In genomic region chr12:32559434-32559833, GRCh38 we compare ENCODE assay signal across 13 cellular contexts.
A peak's percentile ranks its signal among the peaks of the same experiment; 100 is the strongest.
DNase-seq lines count a peak whose midpoint lies in the region; ATAC-seq, FAIRE-seq and TF ChIP-seq lines count a peak whose summit lies in the region.
"Had no signal": no experiment of that assay in that cellular context is flagged by ENCODE, and none has a peak within 500 bp of the region (broad histone marks: within the 10 kb centered on the region; RNA-seq: fewer than 3 reads in every experiment).

No MANE protein-coding gene starts in this region.

- no peak for TF ChIP-seq CTCF in fibroblast of villous mesenchyme (IDR thresholded peaks at IDR 0.05; ENCODE audit: insufficient read depth, low read depth, low read length)
- TF ChIP-seq CTCF in stomach (IDR thresholded peaks at IDR 0.05), result no peak

- 18 to 38% (median 22%) methylated on average over 3 of the region's 3 CpGs for WGBS in stomach, 5 donors

- H3K27ac ChIP-seq in stomach, result peak overlapping the region in 4 of 5 donors; percentile 25 to 68 (median 60)

- H3K9me3 ChIP-seq in stomach, result no peaks in the 10 kb centered on the region

- H3K36me3 Mint-ChIP-seq in activated naive CD4-positive, alpha-beta T cell treated with anti-CD3 and anti-CD28 coated beads, Interleukin-2, amount 50 U/mL, for 72 hours, result no peaks in the 10 kb centered on the region
- H3K36me3 Mint-ChIP-seq: naive thymus-derived CD4-positive, alpha-beta T cell had no signal

- H3K27ac Mint-ChIP-seq in activated naive CD4-positive, alpha-beta T cell treated with anti-CD3 and anti-CD28 coated beads, Interleukin-2, amount 50 U/mL, for 72 hours, result no peak overlapping the region
- H3K27ac Mint-ChIP-seq: naive thymus-derived CD4-positive, alpha-beta T cell had no signal

- no peak for TF ChIP-seq EP300 in stomach (IDR thresholded peaks at IDR 0.05)

- TF ChIP-seq POLR2A in stomach (IDR thresholded peaks at IDR 0.05), result no peak

- no peak overlapping the region for H3K4me3 ChIP-seq in fibroblast of villous mesenchyme (ENCODE audit: low read depth, low read length)
- no peak overlapping the region for H3K4me3 ChIP-seq in stomach

- no peaks in the 10 kb centered on the region for H3K9me3 Mint-ChIP-seq in activated naive CD4-positive, alpha-beta T cell treated with anti-CD3 and anti-CD28 coated beads, Interleukin-2, amount 50 U/mL, for 72 hours
- H3K9me3 Mint-ChIP-seq: activated T-cell treated with anti-CD3 and anti-CD28 coated beads, Interleukin-2, amount 50 U/mL, for 4 hours had no signal

- peak; percentile 18 for DNase-seq in M059J (ENCODE audit: low read depth)
- peak; percentile 77 for DNase-seq in fibroblast of villous mesenchyme (ENCODE audit: low read depth)
- no peak for DNase-seq in stomach
- no peak for DNase-seq in frontal cortex (ENCODE audit: low spot score in 2 of 2)
- DNase-seq in NCI-H1930 (lab: John Stamatoyannopoulos, UW), result no peak
- DNase-seq in activated naive CD4-positive, alpha-beta T cell treated with anti-CD3 and anti-CD28 coated beads, Interleukin-2, amount 50 U/mL, for 72 hours (ENCODE audit: low spot score in 2 of 2), result no peak
- DNase-seq in GM19239 (ENCODE audit: insufficient read length, low spot score), result no peak
- DNase-seq: activated T-cell treated with anti-CD3 and anti-CD28 coated beads, Interleukin-2, amount 50 U/mL, for 4 hours; naive thymus-derived CD4-positive, alpha-beta T cell; NCI-H524 treated with DMSO at 0.1 percent for 48 hours; substantia nigra; T1000 had no signal

- H3K4me1 ChIP-seq in stomach, result peaks cover 22 to 90% (median 46%) of the 10 kb centered on the region in 4 donors

- H3K36me3 ChIP-seq in stomach, result peaks cover 5 to 18% (median 6%) of the 10 kb centered on the region in 4 donors

- FAIRE-seq in frontal cortex (lab: Jason Lieb, UNC) (no peak), GM19239 (lab: Jason Lieb, UNC) (no peak)

- intact Hi-C loops in stomach (cut with DNase I; ENCODE audit: low total_unique reads), result no loop called here

- no peaks in the 10 kb centered on the region for H3K27me3 ChIP-seq in stomach

- peak; percentile 7 for ATAC-seq in GM21381 (IDR thresholded peaks at IDR 0.05; ENCODE audit: unreplicated experiment)
- ATAC-seq in activated naive CD4-positive, alpha-beta T cell treated with anti-CD3 and anti-CD28 coated beads, Interleukin-2, amount 50 U/mL, for 72 hours, result no peak

Comparison
In these comparisons a context has a peak if more than half of its experiments do, and no peak if none do; other contexts are left out.
1. DNase-seq: peak in M059J (single experiment) and fibroblast of villous mesenchyme (single experiment); none in stomach (single experiment), frontal cortex (0 of 2), NCI-H1930 (0 of 2), activated naive CD4-positive, alpha-beta T cell treated with anti-CD3 and anti-CD28 coated beads, Interleukin-2, amount 50 U/mL, for 72 hours (0 of 2) and GM19239 (single experiment).